Comparison of ENCODE assay signal across 24 cellular contexts in the genomic region with DNA sequence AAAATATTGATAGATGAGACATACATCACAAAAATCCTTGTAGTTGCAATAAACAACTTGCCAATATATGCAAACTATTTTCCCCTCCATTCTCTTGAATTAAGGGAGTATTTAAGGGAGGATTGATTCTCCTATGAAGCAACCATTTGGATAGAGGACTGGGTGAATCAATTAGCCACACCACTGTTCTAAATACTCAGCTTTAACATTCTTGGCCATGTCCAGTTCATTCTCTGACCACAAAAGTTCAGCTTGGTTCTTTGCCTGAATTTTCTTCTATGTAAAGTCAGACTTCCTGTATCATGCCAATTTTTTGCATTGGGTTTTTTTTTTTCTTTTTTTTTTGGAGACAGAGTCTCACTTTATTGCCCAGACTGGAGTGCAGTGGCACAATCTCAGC. TPM values are rescaled to one million over a fixed set of nuclear protein-coding genes. Genes with fewer than 3 reads are reported as not detected.
DNase-seq lines count a peak whose midpoint lies in the region; ATAC-seq, FAIRE-seq and TF ChIP-seq lines count a peak whose summit lies in the region.
"Had no signal": no experiment of that assay in that cellular context is flagged by ENCODE, and none has a peak within 500 bp of the region (broad histone marks: within the 10 kb centered on the region; RNA-seq: fewer than 3 reads in every experiment).

No MANE protein-coding gene starts in this region.

- H3K9me3 ChIP-seq in astrocyte (ENCODE audit: insufficient read depth, low read depth, low read length) (no peaks in the 10 kb centered on the region), heart left ventricle (no peaks in the 10 kb centered on the region), right atrium auricular region (no peaks in the 10 kb centered on the region)
- H3K9me3 ChIP-seq: ascending aorta, thoracic aorta had no signal

- DNase-seq in activated naive CD8-positive, alpha-beta T cell treated with anti-CD3 and anti-CD28 coated beads for 36 hours: no peak
- DNase-seq in astrocyte (ENCODE audit: low read depth) (peak; percentile 96), fibroblast of villous mesenchyme (ENCODE audit: low read depth) (peak; percentile 30), heart left ventricle (no peak), right atrium auricular region (ENCODE audit: low spot score) (no peak)
- no peak for DNase-seq in stimulated activated CD4-positive, alpha-beta T cell treated with anti-CD3 and anti-CD28 coated beads, Interleukin-15, amount 100 ng/mL, for 24 hours
- DNase-seq: 8988T; activated CD4-positive, alpha-beta T cell treated with anti-CD3 and anti-CD28 coated beads, Interleukin-2, amount 50 U/mL, for 1 hour; activated CD8-positive, alpha-beta memory T cell treated with anti-CD3 and anti-CD28 coated beads, Interleukin-2, amount 50 U/mL, for 48 hours; cortex of kidney; DMS 273 treated with DMSO at 0.1 percent for 48 hours; GOT3; head of caudate nucleus; NCI-H187 treated with DMSO at 0.1 percent for 48 hours; NCI-H446 had no signal

- H3K9ac ChIP-seq in astrocyte (ENCODE audit: low read length): no peak overlapping the region

- no peaks in the 10 kb centered on the region for H4K20me1 ChIP-seq in astrocyte (ENCODE audit: insufficient read depth, low read length)

- no peak overlapping the region for H2AFZ ChIP-seq in astrocyte (ENCODE audit: low read depth, low read length)

- no peaks in the 10 kb centered on the region for H3K36me3 Mint-ChIP-seq in activated naive CD8-positive, alpha-beta T cell
- H3K36me3 Mint-ChIP-seq in activated naive CD8-positive, alpha-beta T cell treated with anti-CD3 and anti-CD28 coated beads for 36 hours: no peaks in the 10 kb centered on the region
- no peaks in the 10 kb centered on the region for H3K36me3 Mint-ChIP-seq in astrocyte (ENCODE audit: low read depth, unreplicated experiment)

- H3K27ac ChIP-seq in astrocyte (ENCODE audit: low read depth, low read length): no peak overlapping the region
- no peak overlapping the region for H3K27ac ChIP-seq in heart left ventricle
- no peak overlapping the region for H3K27ac ChIP-seq in right atrium auricular region
- H3K27ac ChIP-seq: ascending aorta, HL-60, RWPE1, thoracic aorta had no signal

- H3K27ac Mint-ChIP-seq in activated naive CD8-positive, alpha-beta T cell: peak overlapping the region; percentile 50
- H3K27ac Mint-ChIP-seq in activated naive CD8-positive, alpha-beta T cell treated with anti-CD3 and anti-CD28 coated beads for 36 hours: no peak overlapping the region
- no peak overlapping the region for H3K27ac Mint-ChIP-seq in astrocyte (ENCODE audit: unreplicated experiment)
- H3K27ac Mint-ChIP-seq: nephron had no signal

- no peaks in the 10 kb centered on the region for H3K79me2 ChIP-seq in astrocyte (ENCODE audit: insufficient read depth, low read length)

- TF ChIP-seq CTCF in astrocyte (IDR thresholded peaks at IDR 0.05; ENCODE audit: insufficient read depth, low read depth, low read length) (no peak), fibroblast of villous mesenchyme (IDR thresholded peaks at IDR 0.05; ENCODE audit: insufficient read depth, low read depth, low read length) (no peak), heart left ventricle (IDR thresholded peaks at IDR 0.05) (no peak), right atrium auricular region (IDR thresholded peaks at IDR 0.05) (no peak)

- no peaks in the 10 kb centered on the region for H3K27me3 Mint-ChIP-seq in activated naive CD8-positive, alpha-beta T cell
- no peaks in the 10 kb centered on the region for H3K27me3 Mint-ChIP-seq in activated naive CD8-positive, alpha-beta T cell treated with anti-CD3 and anti-CD28 coated beads for 36 hours
- H3K27me3 Mint-ChIP-seq in astrocyte (ENCODE audit: low read depth, unreplicated experiment): no peaks in the 10 kb centered on the region

- no peak for ATAC-seq in heart left ventricle
- no peak for ATAC-seq in GM18868 (IDR thresholded peaks at IDR 0.05; ENCODE audit: unreplicated experiment)

- TF ChIP-seq POLR2A in heart left ventricle (IDR thresholded peaks at IDR 0.05): no peak

- H3K4me2 ChIP-seq in astrocyte (ENCODE audit: low read length): no peak overlapping the region

- peaks cover 49% of the 10 kb centered on the region for H3K4me1 Mint-ChIP-seq in activated naive CD8-positive, alpha-beta T cell (ENCODE audit: low read depth)
- H3K4me1 Mint-ChIP-seq in activated naive CD8-positive, alpha-beta T cell treated with anti-CD3 and anti-CD28 coated beads for 36 hours: peaks cover 40% of the 10 kb centered on the region
- peaks cover 23% of the 10 kb centered on the region for H3K4me1 Mint-ChIP-seq in astrocyte (ENCODE audit: low read depth, unreplicated experiment)

- H3K9me3 Mint-ChIP-seq in activated naive CD8-positive, alpha-beta T cell (ENCODE audit: low read depth): no peaks in the 10 kb centered on the region
- H3K9me3 Mint-ChIP-seq in activated naive CD8-positive, alpha-beta T cell treated with anti-CD3 and anti-CD28 coated beads for 36 hours: no peaks in the 10 kb centered on the region
- no peaks in the 10 kb centered on the region for H3K9me3 Mint-ChIP-seq in astrocyte (ENCODE audit: unreplicated experiment)
- H3K9me3 Mint-ChIP-seq: nephron had no signal

- intact Hi-C loops in heart left ventricle (cut with DNase I): no loop called here

- no peaks in the 10 kb centered on the region for H3K27me3 ChIP-seq in astrocyte (ENCODE audit: insufficient read depth, low read length)
- H3K27me3 ChIP-seq in heart left ventricle: no peaks in the 10 kb centered on the region
- no peaks in the 10 kb centered on the region for H3K27me3 ChIP-seq in right atrium auricular region
- H3K27me3 ChIP-seq: ascending aorta had no signal

- peaks cover 24% of the 10 kb centered on the region for H3K4me1 ChIP-seq in astrocyte (ENCODE audit: insufficient read depth, low read length)
- H3K4me1 ChIP-seq in heart left ventricle: peaks cover 0 to 34% (median 0%) of the 10 kb centered on the region in 12 donors
- H3K4me1 ChIP-seq in right atrium auricular region: no peaks in the 10 kb centered on the region
- H3K4me1 ChIP-seq: ascending aorta had no signal

- no peak overlapping the region for H3K4me3 Mint-ChIP-seq in activated naive CD8-positive, alpha-beta T cell
- no peak overlapping the region for H3K4me3 Mint-ChIP-seq in activated naive CD8-positive, alpha-beta T cell treated with anti-CD3 and anti-CD28 coated beads for 36 hours
- H3K4me3 Mint-ChIP-seq in astrocyte (ENCODE audit: unreplicated experiment): no peak overlapping the region
- H3K4me3 Mint-ChIP-seq: CD14-positive monocyte, nephron had no signal

- H3K36me3 ChIP-seq in astrocyte (ENCODE audit: insufficient read depth, low read length) (no peaks in the 10 kb centered on the region), heart left ventricle (no peaks in the 10 kb centered on the region), right atrium auricular region (no peaks in the 10 kb centered on the region)
- H3K36me3 ChIP-seq: ascending aorta, thoracic aorta had no signal

- H3K4me3 ChIP-seq in astrocyte (ENCODE audit: insufficient read depth, low read depth, low read length): no peak overlapping the region
- H3K4me3 ChIP-seq in fibroblast of villous mesenchyme (ENCODE audit: low read depth, low read length): no peak overlapping the region
- H3K4me3 ChIP-seq in heart left ventricle: no peak overlapping the region
- no peak overlapping the region for H3K4me3 ChIP-seq in right atrium auricular region
- H3K4me3 ChIP-seq: ascending aorta, thoracic aorta had no signal

- no peak for FAIRE-seq in astrocyte (lab: Jason Lieb, UNC)
- FAIRE-seq: islet of Langerhans had no signal

RNA-seq across cellular contexts. Expression of a gene that starts 15.8 kb away (rescaled TPM):
- 10 to 100 TPM; 89.3 to 93.5 TPM for total RNA-seq in activated naive CD8-positive, alpha-beta T cell treated with anti-CD3 and anti-CD28 coated beads for 36 hours
- total RNA-seq in astrocyte: 187 and 198 TPM in 2 replicates
- 170 and 225 TPM in 2 replicates for total RNA-seq in fibroblast of villous mesenchyme
- 10 to 100 TPM; 55.7 to 95.7 (median 73.0) TPM for total RNA-seq in heart left ventricle
- polyA plus RNA-seq in heart left ventricle: 100 to 1,000 TPM in 1 of 2 donors, 10 to 100 TPM in 1; 73.3 to 152 TPM
- 10 to 100 TPM; 79.7 to 81.2 TPM for total RNA-seq in right atrium auricular region

RNA-seq across cellular contexts. Expression of a gene that starts 16.6 kb away (rescaled TPM):
- 10 to 100 TPM; 24.5 to 26.5 TPM for total RNA-seq in activated naive CD8-positive, alpha-beta T cell treated with anti-CD3 and anti-CD28 coated beads for 36 hours
- total RNA-seq in astrocyte (25.1 and 25.5 TPM in 2 replicates), fibroblast of villous mesenchyme (9.7 and 11.2 TPM in 2 replicates), heart left ventricle (10 to 100 TPM; 16.8 to 28.6 (median 21.4) TPM), right atrium auricular region (10 to 100 TPM in 1 of 2 donors, 1 to 10 TPM in 1; 9.7 to 18.4 TPM)
- polyA plus RNA-seq in heart left ventricle: 10 to 100 TPM in 1 of 2 donors, 1 to 10 TPM in 1; 9.7 to 21.2 TPM

Comparison
In these comparisons a context has a peak if more than half of its experiments do, and no peak if none do; other contexts are left out.
1. DNase-seq: peak in astrocyte (single experiment) and fibroblast of villous mesenchyme (single experiment); none in activated naive CD8-positive, alpha-beta T cell treated with anti-CD3 and anti-CD28 coated beads for 36 hours (single experiment), stimulated activated CD4-positive, alpha-beta T cell treated with anti-CD3 and anti-CD28 coated beads, Interleukin-15, amount 100 ng/mL, for 24 hours (single experiment), heart left ventricle (0 of 5) and right atrium auricular region (single experiment).